1 cellular context compared by ENCODE assay signal in genomic region chr3:12948891-12949711, GRCh38.
TF ChIP-seq lines count a peak whose summit lies in the region.

No MANE protein-coding gene starts in this region.

TF ChIP-seq in GM23338, 12 proteins besides CTCF, POLR2A, EP300 and RAD21 (continued from another document):
- TF ChIP-seq, protein P1, sequence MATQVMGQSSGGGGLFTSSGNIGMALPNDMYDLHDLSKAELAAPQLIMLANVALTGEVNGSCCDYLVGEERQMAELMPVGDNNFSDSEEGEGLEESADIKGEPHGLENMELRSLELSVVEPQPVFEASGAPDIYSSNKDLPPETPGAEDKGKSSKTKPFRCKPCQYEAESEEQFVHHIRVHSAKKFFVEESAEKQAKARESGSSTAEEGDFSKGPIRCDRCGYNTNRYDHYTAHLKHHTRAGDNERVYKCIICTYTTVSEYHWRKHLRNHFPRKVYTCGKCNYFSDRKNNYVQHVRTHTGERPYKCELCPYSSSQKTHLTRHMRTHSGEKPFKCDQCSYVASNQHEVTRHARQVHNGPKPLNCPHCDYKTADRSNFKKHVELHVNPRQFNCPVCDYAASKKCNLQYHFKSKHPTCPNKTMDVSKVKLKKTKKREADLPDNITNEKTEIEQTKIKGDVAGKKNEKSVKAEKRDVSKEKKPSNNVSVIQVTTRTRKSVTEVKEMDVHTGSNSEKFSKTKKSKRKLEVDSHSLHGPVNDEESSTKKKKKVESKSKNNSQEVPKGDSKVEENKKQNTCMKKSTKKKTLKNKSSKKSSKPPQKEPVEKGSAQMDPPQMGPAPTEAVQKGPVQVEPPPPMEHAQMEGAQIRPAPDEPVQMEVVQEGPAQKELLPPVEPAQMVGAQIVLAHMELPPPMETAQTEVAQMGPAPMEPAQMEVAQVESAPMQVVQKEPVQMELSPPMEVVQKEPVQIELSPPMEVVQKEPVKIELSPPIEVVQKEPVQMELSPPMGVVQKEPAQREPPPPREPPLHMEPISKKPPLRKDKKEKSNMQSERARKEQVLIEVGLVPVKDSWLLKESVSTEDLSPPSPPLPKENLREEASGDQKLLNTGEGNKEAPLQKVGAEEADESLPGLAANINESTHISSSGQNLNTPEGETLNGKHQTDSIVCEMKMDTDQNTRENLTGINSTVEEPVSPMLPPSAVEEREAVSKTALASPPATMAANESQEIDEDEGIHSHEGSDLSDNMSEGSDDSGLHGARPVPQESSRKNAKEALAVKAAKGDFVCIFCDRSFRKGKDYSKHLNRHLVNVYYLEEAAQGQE (IDR thresholded peaks at IDR 0.05; ENCODE audit: unreplicated experiment): no peak
- no peak for TF ChIP-seq CREB1 (CRISPR knock-in tag; IDR thresholded peaks at IDR 0.05; ENCODE audit: low read depth)
- TF ChIP-seq JUNB (IDR thresholded peaks at IDR 0.05; ENCODE audit: unreplicated experiment): no peak
- no peak for TF ChIP-seq ZNF114 (CRISPR knock-in tag; IDR thresholded peaks at IDR 0.05)
- no peak for TF ChIP-seq EZH2phosphoT487 (IDR thresholded peaks at IDR 0.05; ENCODE audit: unreplicated experiment)
- no peak for TF ChIP-seq STAT1 (IDR thresholded peaks at IDR 0.05; ENCODE audit: unreplicated experiment)
- TF ChIP-seq POLR2AphosphoS5 (IDR thresholded peaks at IDR 0.05; ENCODE audit: low read depth): no peak
- TF ChIP-seq NANOG (IDR thresholded peaks at IDR 0.05; ENCODE audit: borderline replicate concordance): no peak
